ENCODE assay signal across 31 cellular contexts in genomic region chr5:54821445-54822330, GRCh38.
DNase-seq lines count a peak whose midpoint lies in the region; ATAC-seq and TF ChIP-seq lines count a peak whose summit lies in the region.
"Had no signal": no experiment of that assay in that cellular context is flagged by ENCODE, and none has a peak within 500 bp of the region (broad histone marks: within the 10 kb centered on the region; RNA-seq: fewer than 3 reads in every experiment).

No MANE protein-coding gene starts in this region.

- CTCF ChIA-PET in activated CD4-positive, alpha-beta T cell treated with anti-CD3 and anti-CD28 coated beads, Interleukin-2, amount 10 ng/mL, durations not matched to agents 7 days and 5 days (lab: Charles Lee), result interaction anchor here (0.9 to 1.7 kb wide), 5 partner anchors 9 to 26 kb away, joined by 3 to 6 read pairs (median 3); no protein-coding TSS in a partner anchor

- no peak for DNase-seq in cardiac muscle cell (ENCODE audit: low read depth in 1 of 2, low spot score in 1 of 2)
- no peak for DNase-seq in heart left ventricle
- peak; percentile 43 for DNase-seq in dedifferentiated amniotic fluid mesenchymal stem cell (ENCODE audit: extremely low spot score)
- DNase-seq in islet precursor cell, result peak; percentile 86
- no peak for DNase-seq in type B pancreatic cell (ENCODE audit: extremely low spot score, unreplicated experiment)
- DNase-seq in activated CD4-positive, alpha-beta T cell treated with anti-CD3 and anti-CD28 coated beads, Interleukin-2, amount 10 ng/mL, durations not matched to agents 7 days and 5 days, result no peak
- DNase-seq in prostate gland (ENCODE audit: low spot score), result no peak
- DNase-seq: activated CD4-positive, alpha-beta memory T cell treated with anti-CD3 and anti-CD28 coated beads, Interleukin-2, amount 10 ng/mL, durations not matched to agents 7 days and 5 days; activated CD4-positive, CD25-positive, alpha-beta regulatory T cell treated with anti-CD3 and anti-CD28 coated beads, Interleukin-2, amount 50 U/mL, for 72 hours; activated CD8-positive, alpha-beta memory T cell treated with anti-CD3 and anti-CD28 coated beads, Interleukin-2, amount 50 U/mL, for 48 hours; activated naive CD4-positive, alpha-beta T cell treated with anti-CD3 and anti-CD28 coated beads, Interleukin-2, amount 50 U/mL, for 16 hours; anterior cingulate cortex; CD4-positive, alpha-beta T cell; central memory CD4-positive, alpha-beta T cell; GOT3; KBM-7; left cardiac atrium; MG63; NCI-H1417 treated with DMSO at 0.1 percent for 48 hours; NCI-H2081; NCI-H226; NCI-H748 treated with DMSO at 0.1 percent for 48 hours; sigmoid colon; SK-N-SH; stimulated activated naive CD4-positive, alpha-beta T cell treated with Interleukin-2 at 50 U/mL for 16 hours; testis had no signal

- no peaks in the 10 kb centered on the region for H3K36me3 Mint-ChIP-seq in type B pancreatic cell
- peaks cover 1% of the 10 kb centered on the region for H3K36me3 Mint-ChIP-seq in activated CD4-positive, alpha-beta T cell treated with anti-CD3 and anti-CD28 coated beads, Interleukin-2, amount 10 ng/mL, durations not matched to agents 7 days and 5 days (ENCODE audit: low read depth)

- H3K27ac Mint-ChIP-seq in type B pancreatic cell, result peak overlapping the region; percentile 83
- no peak overlapping the region for H3K27ac Mint-ChIP-seq in activated CD4-positive, alpha-beta T cell treated with anti-CD3 and anti-CD28 coated beads, Interleukin-2, amount 10 ng/mL, durations not matched to agents 7 days and 5 days
- H3K27ac Mint-ChIP-seq: activated CD4-positive, alpha-beta memory T cell treated with anti-CD3 and anti-CD28 coated beads, Interleukin-2, amount 10 ng/mL, durations not matched to agents 7 days and 5 days; activated T-helper 17 cell treated with anti-CD3 and anti-CD28 coated beads, Interleukin-2, amount 50 U/mL, for 72 hours; CD4-positive, alpha-beta T cell; progenitor cell of endocrine pancreas; T-helper 1 cell treated with Interleukin-12 subunit alpha and Interleukin-12 subunit beta and Interleukin-4 antibody, amounts not matched to agents 30 μg/mL and 1 μg/mL, for 36 hours had no signal

- no peak for TF ChIP-seq POLR2A in heart left ventricle (IDR thresholded peaks at IDR 0.05)
- no peak for TF ChIP-seq POLR2A in prostate gland (IDR thresholded peaks at IDR 0.05)

- H3K27me3 ChIP-seq in cardiac muscle cell (no peaks in the 10 kb centered on the region), heart left ventricle (no peaks in the 10 kb centered on the region), prostate gland (replicated peaks; ENCODE audit: insufficient read depth) (no peaks in the 10 kb centered on the region)
- H3K27me3 ChIP-seq: MG63, neutrophil, sigmoid colon, testis had no signal

- intact Hi-C loops in heart left ventricle (cut with DNase I), result no loop called here
- intact Hi-C loops in prostate gland (cut with DNase I), result loop anchor here (5.0 kb wide), 1 partner anchor 294 kb away; no protein-coding TSS in a partner anchor

- no peak overlapping the region for H3K4me3 Mint-ChIP-seq in type B pancreatic cell
- H3K4me3 Mint-ChIP-seq in activated CD4-positive, alpha-beta T cell treated with anti-CD3 and anti-CD28 coated beads, Interleukin-2, amount 10 ng/mL, durations not matched to agents 7 days and 5 days, result no peak overlapping the region
- H3K4me3 Mint-ChIP-seq: activated CD4-positive, alpha-beta memory T cell treated with anti-CD3 and anti-CD28 coated beads, Interleukin-2, amount 10 ng/mL, durations not matched to agents 7 days and 5 days; activated T-helper 17 cell treated with anti-CD3 and anti-CD28 coated beads, Interleukin-2, amount 50 U/mL, for 72 hours; CD4-positive, alpha-beta T cell; T-helper 1 cell treated with Interleukin-12 subunit alpha and Interleukin-12 subunit beta and Interleukin-4 antibody, amounts not matched to agents 30 μg/mL and 1 μg/mL, for 36 hours had no signal

- H3K4me1 ChIP-seq in cardiac muscle cell (ENCODE audit: low read depth) (peaks cover 27% of the 10 kb centered on the region), heart left ventricle (peaks cover 0 to 15% (median 4%) of the 10 kb centered on the region in 12 donors), prostate gland (replicated peaks) (no peaks in the 10 kb centered on the region)
- H3K4me1 ChIP-seq: testis had no signal

- H3K36me3 ChIP-seq in cardiac muscle cell, result no peaks in the 10 kb centered on the region
- no peaks in the 10 kb centered on the region for H3K36me3 ChIP-seq in heart left ventricle
- no peaks in the 10 kb centered on the region for H3K36me3 ChIP-seq in prostate gland
- H3K36me3 ChIP-seq: MG63, neutrophil, sigmoid colon had no signal

- TF ChIP-seq CTCF in cardiac muscle cell (IDR thresholded peaks at IDR 0.05; ENCODE audit: low read depth, low read length), result no peak
- no peak for TF ChIP-seq CTCF in heart left ventricle (IDR thresholded peaks at IDR 0.05)
- no peak for TF ChIP-seq CTCF in type B pancreatic cell (conservative IDR thresholded peaks at IDR 0.05)
- TF ChIP-seq CTCF in prostate gland (IDR thresholded peaks at IDR 0.05), result no peak

- POLR2A ChIA-PET in activated CD4-positive, alpha-beta T cell treated with anti-CD3 and anti-CD28 coated beads, Interleukin-2, amount 10 ng/mL, durations not matched to agents 7 days and 5 days (lab: Charles Lee), result no interaction called here

- H3K4me3 ChIP-seq in cardiac muscle cell (no peak overlapping the region), heart left ventricle (no peak overlapping the region), prostate gland (no peak overlapping the region)
- H3K4me3 ChIP-seq: MG63, sigmoid colon, testis had no signal

- H3K27ac ChIP-seq in cardiac muscle cell (peak overlapping the region; percentile 2), heart left ventricle (no peak overlapping the region), prostate gland (no peak overlapping the region)
- H3K27ac ChIP-seq: neutrophil, sigmoid colon, testis had no signal

- 51 to 73% (median 68%) methylated on average over 4 of the region's 4 CpGs for WGBS in heart left ventricle, 4 donors
- WGBS in prostate gland, result 52% methylated on average over 4 of the region's 4 CpGs

- peaks cover 6% of the 10 kb centered on the region for H3K4me1 Mint-ChIP-seq in type B pancreatic cell (ENCODE audit: unreplicated experiment)
- H3K4me1 Mint-ChIP-seq in activated CD4-positive, alpha-beta T cell treated with anti-CD3 and anti-CD28 coated beads, Interleukin-2, amount 10 ng/mL, durations not matched to agents 7 days and 5 days, result no peaks in the 10 kb centered on the region
- H3K4me1 Mint-ChIP-seq: activated CD4-positive, alpha-beta memory T cell treated with anti-CD3 and anti-CD28 coated beads, Interleukin-2, amount 10 ng/mL, durations not matched to agents 7 days and 5 days; activated T-helper 17 cell treated with anti-CD3 and anti-CD28 coated beads, Interleukin-2, amount 50 U/mL, for 72 hours had no signal

- ATAC-seq in heart left ventricle (no peak), GM18868 (IDR thresholded peaks at IDR 0.05; ENCODE audit: unreplicated experiment) (no peak)
- ATAC-seq: activated T-helper 17 cell treated with anti-CD3 and anti-CD28 coated beads, Interleukin-2, amount 50 U/mL, for 72 hours; left cardiac atrium had no signal

- no peaks in the 10 kb centered on the region for H3K9me3 ChIP-seq in cardiac muscle cell (ENCODE audit: low read depth)
- no peaks in the 10 kb centered on the region for H3K9me3 ChIP-seq in heart left ventricle
- H3K9me3 ChIP-seq in prostate gland, result no peaks in the 10 kb centered on the region
- H3K9me3 ChIP-seq: MG63, neutrophil, sigmoid colon, SK-N-SH, testis had no signal

- peaks cover 4% of the 10 kb centered on the region for H3K9me3 Mint-ChIP-seq in type B pancreatic cell
- H3K9me3 Mint-ChIP-seq in activated CD4-positive, alpha-beta T cell treated with anti-CD3 and anti-CD28 coated beads, Interleukin-2, amount 10 ng/mL, durations not matched to agents 7 days and 5 days, result no peaks in the 10 kb centered on the region
- H3K9me3 Mint-ChIP-seq: activated T-helper 17 cell treated with anti-CD3 and anti-CD28 coated beads, Interleukin-2, amount 50 U/mL, for 72 hours; CD4-positive, alpha-beta T cell had no signal

- no peaks in the 10 kb centered on the region for H3K27me3 Mint-ChIP-seq in type B pancreatic cell
- peaks cover 20% of the 10 kb centered on the region for H3K27me3 Mint-ChIP-seq in activated CD4-positive, alpha-beta T cell treated with anti-CD3 and anti-CD28 coated beads, Interleukin-2, amount 10 ng/mL, durations not matched to agents 7 days and 5 days
- H3K27me3 Mint-ChIP-seq: CD4-positive, alpha-beta T cell; progenitor cell of endocrine pancreas had no signal

Comparison
In these comparisons a context has a peak if more than half of its experiments do, and no peak if none do; other contexts are left out.
1. DNase-seq: peak in dedifferentiated amniotic fluid mesenchymal stem cell (single experiment) and islet precursor cell (single experiment); none in cardiac muscle cell (0 of 2), heart left ventricle (0 of 5), type B pancreatic cell (single experiment), activated CD4-positive, alpha-beta T cell treated with anti-CD3 and anti-CD28 coated beads, Interleukin-2, amount 10 ng/mL, durations not matched to agents 7 days and 5 days (single experiment) and prostate gland (single experiment).